1 cellular context compared by ENCODE assay signal in genomic region chr4:140645614-140646412, GRCh38.
A peak's percentile ranks its signal among the peaks of the same experiment; 100 is the strongest.
TF ChIP-seq lines count a peak whose summit lies in the region.

No MANE protein-coding gene starts in this region.

TF ChIP-seq in HepG2, 621 proteins besides CTCF, POLR2A, EP300 and RAD21 (continued from another document and continues in another):
- TF ChIP-seq FUBP1 (CRISPR knock-in tag; IDR thresholded peaks at IDR 0.05; ENCODE audit: borderline replicate concordance) = no peak
- TF ChIP-seq CC2D1A (CRISPR knock-in tag; IDR thresholded peaks at IDR 0.05) = no peak
- no peak for TF ChIP-seq CHCHD3 (CRISPR knock-in tag; IDR thresholded peaks at IDR 0.05)
- no peak for TF ChIP-seq SRF (IDR thresholded peaks at IDR 0.05; ENCODE audit: low read depth, low read length)
- peak; percentile 14; the same call in 1 of the 2 replicates for TF ChIP-seq HNF4A (CRISPR knock-in tag; IDR thresholded peaks at IDR 0.05)
- no peak for TF ChIP-seq ZNF224 (CRISPR knock-in tag; IDR thresholded peaks at IDR 0.05)
- 0 out of 2 replicates have a peak, but pooled peaks have one; percentile 44 for TF ChIP-seq ZNF710 (CRISPR knock-in tag; IDR thresholded peaks at IDR 0.05; ENCODE audit: borderline replicate concordance)
- TF ChIP-seq ARID2 (CRISPR knock-in tag; IDR thresholded peaks at IDR 0.05; ENCODE audit: borderline replicate concordance) = no peak
- TF ChIP-seq ARHGAP35 (CRISPR knock-in tag; IDR thresholded peaks at IDR 0.05; ENCODE audit: borderline replicate concordance) = no peak
- no peak for TF ChIP-seq HMGXB3 (CRISPR knock-in tag; IDR thresholded peaks at IDR 0.05; ENCODE audit: borderline replicate concordance)
- TF ChIP-seq CENPX (CRISPR knock-in tag; IDR thresholded peaks at IDR 0.05) = no peak
- no peak for TF ChIP-seq ZBTB4 (CRISPR knock-in tag; IDR thresholded peaks at IDR 0.05; ENCODE audit: borderline replicate concordance)
- TF ChIP-seq HIVEP1 (CRISPR knock-in tag; IDR thresholded peaks at IDR 0.05) = no peak
- no peak for TF ChIP-seq ZSCAN31 (CRISPR knock-in tag; IDR thresholded peaks at IDR 0.05; ENCODE audit: low read depth)
- TF ChIP-seq RAD51 (IDR thresholded peaks at IDR 0.05; ENCODE audit: borderline replicate concordance) = no peak
- TF ChIP-seq NR2F6 (IDR thresholded peaks at IDR 0.05) = no peak
- TF ChIP-seq NR2F6 (CRISPR knock-in tag; IDR thresholded peaks at IDR 0.05) = no peak
- TF ChIP-seq IRF9 (CRISPR knock-in tag; IDR thresholded peaks at IDR 0.05; ENCODE audit: borderline replicate concordance) = no peak
- no peak for TF ChIP-seq CBX2 (IDR thresholded peaks at IDR 0.05; ENCODE audit: low read depth, low read length)
- no peak for TF ChIP-seq CBX2 (CRISPR knock-in tag; IDR thresholded peaks at IDR 0.05; ENCODE audit: low read depth)
- no peak for TF ChIP-seq GZF1 (CRISPR knock-in tag; IDR thresholded peaks at IDR 0.05)
- no peak for TF ChIP-seq AGO1 (IDR thresholded peaks at IDR 0.05; ENCODE audit: low read depth, low read length, poor library complexity, severe bottlenecking)
- no peak for TF ChIP-seq ZNF556 (CRISPR knock-in tag; IDR thresholded peaks at IDR 0.05; ENCODE audit: borderline replicate concordance)
- no peak for TF ChIP-seq PAWR (CRISPR knock-in tag; IDR thresholded peaks at IDR 0.05; ENCODE audit: borderline replicate concordance)
- TF ChIP-seq SATB2 (CRISPR knock-in tag; IDR thresholded peaks at IDR 0.05) = no peak
- TF ChIP-seq TBX3 (IDR thresholded peaks at IDR 0.05; ENCODE audit: borderline replicate concordance) = no peak
- TF ChIP-seq ZBTB3 (CRISPR knock-in tag; IDR thresholded peaks at IDR 0.05; ENCODE audit: borderline replicate concordance, low read depth) = no peak
- peak; percentile 76 for TF ChIP-seq PAXIP1 (CRISPR knock-in tag; conservative IDR thresholded peaks at IDR 0.05)
- no peak for TF ChIP-seq ZNF282 (IDR thresholded peaks at IDR 0.05; ENCODE audit: partially characterized antibody)
- TF ChIP-seq BHLHE40 (IDR thresholded peaks at IDR 0.05; ENCODE audit: low read length) = no peak
- TF ChIP-seq GATA4 (IDR thresholded peaks at IDR 0.05; ENCODE audit: borderline replicate concordance, low read depth) = no peak
- no peak for TF ChIP-seq ZNF451 (CRISPR knock-in tag; IDR thresholded peaks at IDR 0.05)
- TF ChIP-seq HOMEZ (CRISPR knock-in tag; IDR thresholded peaks at IDR 0.05; ENCODE audit: low read depth) = peak; percentile 25; the same call in 1 of the 2 replicates
- TF ChIP-seq ZNF17 (CRISPR knock-in tag; IDR thresholded peaks at IDR 0.05) = no peak
- no peak for TF ChIP-seq ZBTB20 (CRISPR knock-in tag; IDR thresholded peaks at IDR 0.05; ENCODE audit: borderline replicate concordance, low read depth)
- TF ChIP-seq ATF6 (CRISPR knock-in tag; conservative IDR thresholded peaks at IDR 0.05) = no peak
- no peak for TF ChIP-seq ZKSCAN5 (CRISPR knock-in tag; IDR thresholded peaks at IDR 0.05)
- no peak for TF ChIP-seq ZFP62 (CRISPR knock-in tag; IDR thresholded peaks at IDR 0.05)
- no peak for TF ChIP-seq ZMAT3 (CRISPR knock-in tag; conservative IDR thresholded peaks at IDR 0.05)
- TF ChIP-seq ZBTB39 (CRISPR knock-in tag; IDR thresholded peaks at IDR 0.05) = no peak
